In the genomic region with DNA sequence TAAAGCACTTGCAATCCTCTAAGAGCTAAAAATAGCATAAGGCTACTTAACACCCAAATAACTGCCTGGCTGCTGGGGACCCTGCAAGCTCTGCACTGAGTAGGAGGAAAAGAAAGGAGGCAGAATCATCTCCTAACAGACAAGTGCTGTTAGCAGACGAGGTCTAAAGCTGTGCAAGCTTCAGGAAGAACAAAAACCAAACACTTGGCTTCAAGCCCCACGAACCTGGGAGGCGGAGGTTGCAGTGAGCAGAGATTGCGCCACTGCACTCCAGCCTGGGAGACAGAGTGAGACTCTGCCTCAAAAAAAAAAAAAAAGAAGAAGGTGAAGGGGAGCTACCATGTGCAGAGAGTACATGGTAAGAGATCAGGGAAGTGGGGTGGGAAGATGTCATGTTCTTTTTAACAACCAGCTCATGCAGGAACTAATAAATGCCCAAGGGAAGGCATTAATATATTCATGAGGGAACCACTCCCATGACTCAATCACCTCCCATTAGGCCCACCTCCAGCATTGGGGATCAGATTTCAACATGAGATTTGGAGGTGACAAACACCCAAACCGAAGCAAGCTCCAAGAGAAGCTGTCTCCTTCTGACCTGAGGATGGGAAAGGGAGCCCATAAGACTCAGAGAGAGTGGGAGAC, we compare ENCODE assay signal across 8 cellular contexts. TPM values are rescaled to one million over a fixed set of nuclear protein-coding genes. Genes with fewer than 3 reads are reported as not detected.
A peak's percentile ranks its signal among the peaks of the same experiment; 100 is the strongest.
DNase-seq lines count a peak whose midpoint lies in the region; ATAC-seq and TF ChIP-seq lines count a peak whose summit lies in the region.

No MANE protein-coding gene starts in this region.

- H4K20me1 ChIP-seq in BLaER1 treated with 17β-estradiol and CSF1 and Interleukin-3, amounts not matched to agents 10 nM and 100 nM = no peaks in the 10 kb centered on the region

- peaks cover 17 to 35% (median 22%) of the 10 kb centered on the region in 10 experiments for H3K4me1 ChIP-seq in BLaER1 treated with 17β-estradiol and CSF1 and Interleukin-3, amounts not matched to agents 10 nM and 100 nM
- peaks cover 3% of the 10 kb centered on the region for H3K4me1 ChIP-seq in mesendoderm (ENCODE audit: control insufficient read depth, low read depth, low read length)

- no peak overlapping the region for H4K5ac ChIP-seq in mesendoderm (ENCODE audit: low read length)

- no peaks in the 10 kb centered on the region for H3K27me3 Mint-ChIP-seq in type B pancreatic cell

- no peaks in the 10 kb centered on the region for H3K27me3 ChIP-seq in BLaER1 treated with 17β-estradiol and CSF1 and Interleukin-3, amounts not matched to agents 10 nM and 100 nM
- H3K27me3 ChIP-seq in mesendoderm (ENCODE audit: insufficient read depth, low read length, poor library complexity) = no peaks in the 10 kb centered on the region

- H3K4me1 Mint-ChIP-seq in type B pancreatic cell (ENCODE audit: unreplicated experiment) = peaks cover 22% of the 10 kb centered on the region

- H3K79me1 ChIP-seq in mesendoderm (ENCODE audit: low read length) = no peaks in the 10 kb centered on the region

- no peak for ATAC-seq in GM18907 (IDR thresholded peaks at IDR 0.05; ENCODE audit: unreplicated experiment)

- H2AK5ac ChIP-seq in mesendoderm (ENCODE audit: low read length) = no peak overlapping the region

- H3K9me3 Mint-ChIP-seq in type B pancreatic cell = no peaks in the 10 kb centered on the region

- DNase-seq in NCI-H2171 (lab: John Stamatoyannopoulos, UW) (peak; percentile 26), choroid plexus epithelial cell (ENCODE audit: low read depth) (peak; percentile 93), mesendoderm (peak; percentile 54), type B pancreatic cell (ENCODE audit: extremely low spot score, unreplicated experiment) (no peak), C1 segment of cervical spinal cord (lab: John Stamatoyannopoulos, UW) (no peak), globus pallidus (ENCODE audit: low spot score) (no peak)

- no peaks in the 10 kb centered on the region for H3K36me3 Mint-ChIP-seq in type B pancreatic cell

- no peak overlapping the region; a peak in 1 of 22 replicates for H3K9ac ChIP-seq in BLaER1 treated with 17β-estradiol and CSF1 and Interleukin-3, amounts not matched to agents 10 nM and 100 nM
- H3K9ac ChIP-seq in mesendoderm (ENCODE audit: low read length) = no peak overlapping the region

- no peak overlapping the region for H3K23ac ChIP-seq in mesendoderm (ENCODE audit: low read length)

- peak overlapping the region in 6 of 11 experiments; percentile 1 to 36 (median 24); a peak in 5 of 22 replicates for H3K27ac ChIP-seq in BLaER1 treated with 17β-estradiol and CSF1 and Interleukin-3, amounts not matched to agents 10 nM and 100 nM
- no peak overlapping the region for H3K27ac ChIP-seq in mesendoderm (ENCODE audit: low read depth, low read length)

- peak overlapping the region; percentile 19 for H3K56ac ChIP-seq in mesendoderm (ENCODE audit: low read length)

- no peaks in the 10 kb centered on the region for H3K36me3 ChIP-seq in BLaER1 treated with 17β-estradiol and CSF1 and Interleukin-3, amounts not matched to agents 10 nM and 100 nM
- H3K36me3 ChIP-seq in mesendoderm (ENCODE audit: control insufficient read depth, insufficient read depth, low read length) = no peaks in the 10 kb centered on the region

- H2BK5ac ChIP-seq in mesendoderm (ENCODE audit: low read length) = no peak overlapping the region

- no peaks in the 10 kb centered on the region for H3K79me2 ChIP-seq in mesendoderm (ENCODE audit: control insufficient read depth, insufficient read depth, low read length)

- no peak overlapping the region for H2BK120ac ChIP-seq in mesendoderm (ENCODE audit: low read depth, low read length)

- H3K4ac ChIP-seq in mesendoderm (ENCODE audit: low read depth, low read length) = no peak overlapping the region

- no peak overlapping the region for H3K27ac Mint-ChIP-seq in type B pancreatic cell

- TF ChIP-seq CTCF in choroid plexus epithelial cell (conservative IDR thresholded peaks at IDR 0.05; ENCODE audit: low read depth, low read length) = peak; percentile 27
- no peak for TF ChIP-seq CTCF in type B pancreatic cell (conservative IDR thresholded peaks at IDR 0.05)

- H3K4me2 ChIP-seq in BLaER1 treated with 17β-estradiol and CSF1 and Interleukin-3, amounts not matched to agents 10 nM and 100 nM = peak overlapping the region; percentile 54 to 81 (median 69)
- no peak overlapping the region for H3K4me2 ChIP-seq in mesendoderm (ENCODE audit: low read length)

- H3K18ac ChIP-seq in mesendoderm (ENCODE audit: low read length) = no peak overlapping the region

- H3K4me3 Mint-ChIP-seq in type B pancreatic cell = no peak overlapping the region

- no CpG with 5 or more reads among the region's 5 CpGs for WGBS in mesendoderm (ENCODE audit: extremely low coverage, insufficient coverage, low lambda C conversion rate)

- no peak overlapping the region for H4K8ac ChIP-seq in mesendoderm (ENCODE audit: low read depth, low read length)

- peaks cover 5 to 15% (median 12%) of the 10 kb centered on the region in 11 experiments; a peak in 20 of 22 replicates for H3K9me3 ChIP-seq in BLaER1 treated with 17β-estradiol and CSF1 and Interleukin-3, amounts not matched to agents 10 nM and 100 nM (replicated peaks in 1 of 11)

- H3K4me3 ChIP-seq in BLaER1 treated with 17β-estradiol and CSF1 and Interleukin-3, amounts not matched to agents 10 nM and 100 nM = no peak overlapping the region
- H3K4me3 ChIP-seq in choroid plexus epithelial cell (ENCODE audit: low read depth, low read length) (no peak overlapping the region), mesendoderm (ENCODE audit: low read length) (no peak overlapping the region)

- H2BK15ac ChIP-seq in mesendoderm (replicated peaks; ENCODE audit: low read depth) = no peak overlapping the region

RNA-seq across cellular contexts. Expression of gene INO80C, which starts 28.8 kb away (rescaled TPM):
- 44.6 TPM for polyA plus RNA-seq in mesendoderm (2013, experiment 1 of 2)
- polyA plus RNA-seq in mesendoderm (2013, experiment 2 of 2) = 39.5 TPM
- 19.7 and 22.6 TPM in 2 replicates for total RNA-seq in type B pancreatic cell (ENCODE audit: low replicate concordance)

RNA-seq across cellular contexts. Expression of gene GALNT1, which starts 54.9 kb away (rescaled TPM):
- polyA plus RNA-seq in mesendoderm (2013, experiment 1 of 2) = 75.1 TPM
- polyA plus RNA-seq in mesendoderm (2013, experiment 2 of 2) = 76.3 TPM
- total RNA-seq in type B pancreatic cell (ENCODE audit: low replicate concordance) = 92.1 and 100 TPM in 2 replicates

Comparison
In these comparisons a context has a peak if more than half of its experiments do, and no peak if none do; other contexts are left out.
1. DNase-seq: peak in NCI-H2171 (single experiment), choroid plexus epithelial cell (single experiment) and mesendoderm (single experiment); none in type B pancreatic cell (single experiment), C1 segment of cervical spinal cord (0 of 14) and globus pallidus (single experiment).